Comparison of ENCODE assay signal across 19 cellular contexts in the genomic region with DNA sequence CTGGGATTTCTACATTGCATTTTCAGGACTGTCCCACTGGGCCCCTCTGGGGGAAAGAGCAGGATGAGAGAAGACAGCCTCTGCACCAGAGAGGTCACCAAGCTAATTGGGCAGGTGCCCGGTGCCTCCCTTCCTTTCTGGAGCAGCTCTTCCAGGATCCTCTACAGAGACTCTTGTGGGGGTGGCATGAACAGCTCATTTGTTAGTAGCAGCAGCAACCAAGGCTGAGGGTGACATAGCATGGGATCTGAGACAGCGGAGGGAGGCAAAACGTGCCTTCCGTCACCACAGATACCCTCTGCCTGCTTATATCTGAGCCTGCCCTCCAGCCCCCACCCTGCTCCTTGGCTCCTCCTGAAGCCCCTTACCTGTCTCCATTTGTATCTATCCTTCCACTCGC.
DNase-seq lines count a peak whose midpoint lies in the region; ATAC-seq, FAIRE-seq and TF ChIP-seq lines count a peak whose summit lies in the region.
"Had no signal": no experiment of that assay in that cellular context is flagged by ENCODE, and none has a peak within 500 bp of the region (broad histone marks: within the 10 kb centered on the region; RNA-seq: fewer than 3 reads in every experiment).

No MANE protein-coding gene starts in this region.

- no peaks in the 10 kb centered on the region for H3K9me3 Mint-ChIP-seq in astrocyte (ENCODE audit: unreplicated experiment)
- H3K9me3 Mint-ChIP-seq in osteocyte (ENCODE audit: unreplicated experiment), result no peaks in the 10 kb centered on the region
- H3K9me3 Mint-ChIP-seq in naive thymus-derived CD8-positive, alpha-beta T cell, result no peaks in the 10 kb centered on the region
- H3K9me3 Mint-ChIP-seq: CD8-positive, alpha-beta T cell had no signal

- CTCF ChIA-PET in AG04450 (lab: Charles Lee), result interaction anchor here (0.9 to 2.7 kb wide), 2 partner anchors 13 to 83 kb away, joined by 3 to 26 read pairs; partner anchors contain the start of gene OXTR
- CTCF ChIA-PET in IMR-90 (lab: Yijun Ruan, JAX), result interaction anchor here (2.3 kb wide), 1 partner anchor 83 kb away, joined by 11 read pairs; the partner anchor contains the start of gene OXTR

- H3K27me3 Mint-ChIP-seq in astrocyte (ENCODE audit: low read depth, unreplicated experiment) (no peaks in the 10 kb centered on the region), osteocyte (ENCODE audit: unreplicated experiment) (no peaks in the 10 kb centered on the region)
- no peaks in the 10 kb centered on the region for H3K27me3 Mint-ChIP-seq in naive thymus-derived CD8-positive, alpha-beta T cell
- H3K27me3 Mint-ChIP-seq: B cell had no signal

- H2BK15ac ChIP-seq in IMR-90 (ENCODE audit: low read depth, low read length), result peak overlapping the region; percentile 61; the same call in 2 of the 3 replicates

- H3K4ac ChIP-seq in IMR-90 (ENCODE audit: low read depth, low read length), result peak overlapping the region; percentile 90

- no peak overlapping the region for H3K4me2 ChIP-seq in IMR-90 (ENCODE audit: low read depth, low read length)
- H3K4me2 ChIP-seq in astrocyte (ENCODE audit: low read length), result no peak overlapping the region
- H3K4me2 ChIP-seq: BLaER1 treated with 17β-estradiol and CSF1 and Interleukin-3, amounts not matched to agents 10 nM and 100 nM had no signal

- peak overlapping the region; percentile 98 for H2BK5ac ChIP-seq in IMR-90 (ENCODE audit: low read depth, low read length, poor library complexity, severe bottlenecking)

- no peak overlapping the region for H3K27ac Mint-ChIP-seq in astrocyte (ENCODE audit: unreplicated experiment)
- peak overlapping the region; percentile 83 for H3K27ac Mint-ChIP-seq in osteocyte (ENCODE audit: unreplicated experiment)
- no peak overlapping the region for H3K27ac Mint-ChIP-seq in naive thymus-derived CD8-positive, alpha-beta T cell
- H3K27ac Mint-ChIP-seq: B cell; CD8-positive, alpha-beta T cell had no signal

- no peaks in the 10 kb centered on the region; the same call in 1 of the 2 replicates for H3K9me3 ChIP-seq in AG04450 (ENCODE audit: control insufficient read depth, insufficient read depth, low read length)
- no peaks in the 10 kb centered on the region for H3K9me3 ChIP-seq in IMR-90 (ENCODE audit: control insufficient read depth, insufficient read depth, low read length)
- no peaks in the 10 kb centered on the region for H3K9me3 ChIP-seq in astrocyte (ENCODE audit: insufficient read depth, low read depth, low read length)
- H3K9me3 ChIP-seq: BLaER1 treated with 17β-estradiol and CSF1 and Interleukin-3, amounts not matched to agents 10 nM and 100 nM; HAP-1 had no signal

- H3K27ac ChIP-seq in AG04450 (ENCODE audit: low read depth, low read length), result peak overlapping the region; percentile 77
- no peak overlapping the region for H3K27ac ChIP-seq in IMR-90 (ENCODE audit: insufficient read depth, low read length)
- H3K27ac ChIP-seq in astrocyte (ENCODE audit: low read depth, low read length), result peak overlapping the region; percentile 95
- H3K27ac ChIP-seq: BLaER1 treated with 17β-estradiol and CSF1 and Interleukin-3, amounts not matched to agents 10 nM and 100 nM; HL-60 had no signal

- dilution Hi-C loops in IMR-90 (cut with HindIII; ENCODE audit: low sequenced_read_pairs, unreplicated experiment), result no loop called here

- no peaks in the 10 kb centered on the region for H4K20me1 ChIP-seq in IMR-90 (ENCODE audit: insufficient read depth, low read length)
- H4K20me1 ChIP-seq in astrocyte (ENCODE audit: insufficient read depth, low read length), result no peaks in the 10 kb centered on the region
- H4K20me1 ChIP-seq: BLaER1 treated with 17β-estradiol and CSF1 and Interleukin-3, amounts not matched to agents 10 nM and 100 nM had no signal

- H3K4me3 Mint-ChIP-seq in astrocyte (ENCODE audit: unreplicated experiment) (no peak overlapping the region), osteocyte (ENCODE audit: unreplicated experiment) (no peak overlapping the region)
- H3K4me3 Mint-ChIP-seq in naive thymus-derived CD8-positive, alpha-beta T cell, result no peak overlapping the region
- H3K4me3 Mint-ChIP-seq: B cell; CD8-positive, alpha-beta T cell had no signal

- no TSS peak for BruUV-seq in IMR-90 (replicated peaks; lab: Mats Ljungman, UMichigan)

- H3K18ac ChIP-seq in IMR-90 (ENCODE audit: low read depth, low read length), result no peak overlapping the region

- H2AK9ac ChIP-seq in IMR-90 (replicated peaks; ENCODE audit: low read depth, low read length, poor library complexity), result peak overlapping the region; percentile 11

- peak overlapping the region in 1 of 2 experiments; percentile 68; a peak in 1 of 4 replicates for H4K8ac ChIP-seq in IMR-90 (ENCODE audit: low read depth in 2 of 2, low read length in 2 of 2)

- H3K27me3 ChIP-seq in AG04450 (ENCODE audit: control insufficient read depth, insufficient read depth, low read length) (no peaks in the 10 kb centered on the region), IMR-90 (ENCODE audit: control insufficient read depth, insufficient read depth, low read length) (no peaks in the 10 kb centered on the region), astrocyte (ENCODE audit: insufficient read depth, low read length) (no peaks in the 10 kb centered on the region)
- H3K27me3 ChIP-seq: BLaER1 treated with 17β-estradiol and CSF1 and Interleukin-3, amounts not matched to agents 10 nM and 100 nM had no signal

- H3K56ac ChIP-seq in IMR-90 (ENCODE audit: extremely low read depth, insufficient read depth, low read length), result no peak overlapping the region

- in situ Hi-C loops in IMR-90 (cut with MboI; ENCODE audit: low sequenced_read_pairs), result no loop called here

- peak overlapping the region; percentile 82; the same call in 1 of the 2 replicates for H3K14ac ChIP-seq in IMR-90 (replicated peaks; ENCODE audit: low read depth, low read length)

- no peak overlapping the region; the same call in 1 of the 2 replicates for H4K5ac ChIP-seq in IMR-90 (ENCODE audit: low read depth, low read length)

- ATAC-seq in IMR-90 (ENCODE audit: low read depth) (no peak), omental fat pad (ENCODE audit: low FRiP score) (no peak)
- no peak for ATAC-seq in naive thymus-derived CD8-positive, alpha-beta T cell
- ATAC-seq: CD8-positive, alpha-beta T cell had no signal

- no peaks in the 10 kb centered on the region for H3K79me2 ChIP-seq in astrocyte (ENCODE audit: insufficient read depth, low read length)

- peaks cover 35% of the 10 kb centered on the region for H3K4me1 Mint-ChIP-seq in astrocyte (ENCODE audit: low read depth, unreplicated experiment)
- H3K4me1 Mint-ChIP-seq in osteocyte (ENCODE audit: unreplicated experiment), result peaks cover 48% of the 10 kb centered on the region
- H3K4me1 Mint-ChIP-seq in naive thymus-derived CD8-positive, alpha-beta T cell, result no peaks in the 10 kb centered on the region
- H3K4me1 Mint-ChIP-seq: B cell had no signal

- no peak overlapping the region for H3K4me3 ChIP-seq in AG04450 (ENCODE audit: low read depth, low read length)
- no peak overlapping the region for H3K4me3 ChIP-seq in IMR-90 (ENCODE audit: insufficient read depth, low read depth, low read length)
- H3K4me3 ChIP-seq in astrocyte (ENCODE audit: insufficient read depth, low read depth, low read length), result no peak overlapping the region
- H3K4me3 ChIP-seq: BLaER1 treated with 17β-estradiol and CSF1 and Interleukin-3, amounts not matched to agents 10 nM and 100 nM; GM23248; HAP-1 had no signal

- peaks cover 16% of the 10 kb centered on the region for H3K4me1 ChIP-seq in IMR-90 (ENCODE audit: control insufficient read depth, insufficient read depth, low read length)
- peaks cover 45% of the 10 kb centered on the region for H3K4me1 ChIP-seq in astrocyte (ENCODE audit: insufficient read depth, low read length)
- H3K4me1 ChIP-seq: BLaER1 treated with 17β-estradiol and CSF1 and Interleukin-3, amounts not matched to agents 10 nM and 100 nM; HAP-1 had no signal

- no peak for TF ChIP-seq RAD21 in IMR-90 (IDR thresholded peaks at IDR 0.05; ENCODE audit: low read length)

- peaks cover 3 to 15% of the 10 kb centered on the region in 2 experiments; a peak in 2 of 4 replicates for H3K79me1 ChIP-seq in IMR-90 (ENCODE audit: low read depth in 1 of 2, low read length in 2 of 2)

- no peak for FAIRE-seq in astrocyte (lab: Jason Lieb, UNC)
- FAIRE-seq: GM12891, GM19239 had no signal

- H2AFZ ChIP-seq in IMR-90 (replicated peaks; ENCODE audit: low read length, poor library complexity), result peak overlapping the region; percentile 29
- no peak overlapping the region for H2AFZ ChIP-seq in astrocyte (ENCODE audit: low read depth, low read length)

- peak overlapping the region; percentile 92 for H2BK120ac ChIP-seq in IMR-90 (ENCODE audit: low read depth, low read length)

- peaks cover 25% of the 10 kb centered on the region for H3K9me1 ChIP-seq in IMR-90 (ENCODE audit: insufficient read depth, low read length)

- intact Hi-C loops in IMR-90 (cut with micrococcal nuclease), result no loop called here

- H3K36me3 ChIP-seq in IMR-90 (ENCODE audit: control insufficient read depth, insufficient read depth, low read length) (no peaks in the 10 kb centered on the region), astrocyte (ENCODE audit: insufficient read depth, low read length) (no peaks in the 10 kb centered on the region)
- H3K36me3 ChIP-seq: HAP-1 had no signal

- POLR2A ChIA-PET in AG04450 (lab: Yijun Ruan, JAX), result no interaction called here
- POLR2A ChIA-PET in IMR-90 (lab: Charles Lee; ENCODE audit: unreplicated experiment), result no interaction called here
- POLR2A ChIA-PET in naive thymus-derived CD8-positive, alpha-beta T cell (lab: Charles Lee), result no interaction called here

- no CpG with 5 or more reads among the region's 5 CpGs for WGBS in IMR-90 (ENCODE audit: extremely low coverage in 2 of 2, insufficient read length in 1 of 2), 2 experiments

- H2BK20ac ChIP-seq in IMR-90 (ENCODE audit: low read depth, low read length), result peak overlapping the region; percentile 94

- H2AK5ac ChIP-seq in IMR-90 (ENCODE audit: low read depth, low read length), result peak overlapping the region; percentile 20

- H4K91ac ChIP-seq in IMR-90 (ENCODE audit: insufficient read depth, low read depth, low read length), result peak overlapping the region; percentile 83; the same call in 1 of the 2 replicates

- H3K36me3 Mint-ChIP-seq in astrocyte (ENCODE audit: low read depth, unreplicated experiment) (no peaks in the 10 kb centered on the region), osteocyte (ENCODE audit: unreplicated experiment) (peaks cover 4% of the 10 kb centered on the region)
- no peaks in the 10 kb centered on the region for H3K36me3 Mint-ChIP-seq in naive thymus-derived CD8-positive, alpha-beta T cell
- H3K36me3 Mint-ChIP-seq: CD8-positive, alpha-beta T cell had no signal

- DNase-seq in AG04450 (ENCODE audit: low read depth, low spot score) (no peak), IMR-90 (no peak), astrocyte (ENCODE audit: low read depth) (no peak), osteocyte (ENCODE audit: extremely low spot score, unreplicated experiment) (no peak), omental fat pad (ENCODE audit: low spot score) (no peak), RPMI8226 (no peak)
- DNase-seq in naive thymus-derived CD8-positive, alpha-beta T cell, result no peak
- DNase-seq in stimulated activated CD4-positive, alpha-beta T cell treated with anti-CD3 and anti-CD28 coated beads, Interleukin-12 subunit alpha, Interleukin-12 subunit beta, amount 100 ng/mL, for 4 hours, result no peak
- DNase-seq: 8988T; Calu3; CD8-positive, alpha-beta T cell; DMS79 treated with DMSO at 0.1 percent for 48 hours; GM23248 had no signal

- TF ChIP-seq CTCF in AG04450 (IDR thresholded peaks at IDR 0.05; ENCODE audit: low read depth, low read length) (no peak), IMR-90 (conservative IDR thresholded peaks at IDR 0.05; ENCODE audit: low read depth, low read length) (no peak), astrocyte (IDR thresholded peaks at IDR 0.05; ENCODE audit: insufficient read depth, low read depth, low read length) (no peak), osteocyte (IDR thresholded peaks at IDR 0.05) (no peak), omental fat pad (IDR thresholded peaks at IDR 0.05) (no peak)

- no peak overlapping the region for H3K23ac ChIP-seq in IMR-90 (ENCODE audit: low read depth, low read length)

- TF ChIP-seq POLR2A in IMR-90 (IDR thresholded peaks at IDR 0.05; ENCODE audit: low read depth, low read length), result no peak

- H3K9ac ChIP-seq in IMR-90 (ENCODE audit: low read depth, low read length) (no peak overlapping the region), astrocyte (ENCODE audit: low read length) (peak overlapping the region; percentile 39)
- H3K9ac ChIP-seq: BLaER1 treated with 17β-estradiol and CSF1 and Interleukin-3, amounts not matched to agents 10 nM and 100 nM; GM23248 had no signal
